In the genomic region with DNA sequence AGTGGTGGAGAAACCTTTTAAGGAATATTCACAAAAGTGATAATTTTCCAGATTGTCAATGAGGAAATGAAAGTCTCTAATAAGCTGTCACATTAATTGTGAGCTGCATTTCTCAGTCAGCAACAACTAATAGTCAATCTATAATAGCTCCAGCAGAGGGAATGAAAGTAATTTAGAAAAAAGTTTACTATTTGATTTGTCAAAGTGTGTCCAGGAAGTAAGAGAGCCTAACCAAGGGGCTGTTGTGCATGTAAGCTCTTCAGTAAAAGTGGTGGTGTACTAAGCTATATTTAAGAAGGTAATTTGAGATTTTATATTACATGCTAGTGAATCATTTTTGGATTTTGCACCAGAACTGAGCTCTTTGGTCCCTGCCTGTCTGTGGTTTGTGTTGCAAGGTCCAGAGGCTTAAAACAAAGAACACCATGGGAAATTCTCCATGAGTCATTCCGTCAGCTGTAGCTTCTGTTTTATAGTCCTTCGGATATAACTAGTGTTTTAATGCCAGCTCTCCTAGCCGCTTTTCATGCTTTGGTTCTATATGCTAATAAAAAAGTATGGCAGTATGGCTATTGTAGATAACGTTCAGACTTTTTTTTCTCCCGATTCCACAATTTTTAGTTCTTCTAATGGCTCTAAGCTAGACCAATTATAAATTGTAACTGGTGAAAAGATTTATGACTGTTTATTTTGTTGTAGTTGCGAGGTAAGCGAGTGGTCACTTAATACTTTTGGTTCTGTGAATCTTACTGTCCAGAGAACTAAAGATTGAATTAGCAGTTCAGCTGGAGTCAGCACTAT, we compare ENCODE assay signal across 1 cellular context.
TF ChIP-seq lines count a peak whose summit lies in the region.

No MANE protein-coding gene starts in this region.

TF ChIP-seq in HEK293, 187 proteins besides CTCF, POLR2A, EP300 and RAD21 (continued from another document):
- TF ChIP-seq, protein P1, sequence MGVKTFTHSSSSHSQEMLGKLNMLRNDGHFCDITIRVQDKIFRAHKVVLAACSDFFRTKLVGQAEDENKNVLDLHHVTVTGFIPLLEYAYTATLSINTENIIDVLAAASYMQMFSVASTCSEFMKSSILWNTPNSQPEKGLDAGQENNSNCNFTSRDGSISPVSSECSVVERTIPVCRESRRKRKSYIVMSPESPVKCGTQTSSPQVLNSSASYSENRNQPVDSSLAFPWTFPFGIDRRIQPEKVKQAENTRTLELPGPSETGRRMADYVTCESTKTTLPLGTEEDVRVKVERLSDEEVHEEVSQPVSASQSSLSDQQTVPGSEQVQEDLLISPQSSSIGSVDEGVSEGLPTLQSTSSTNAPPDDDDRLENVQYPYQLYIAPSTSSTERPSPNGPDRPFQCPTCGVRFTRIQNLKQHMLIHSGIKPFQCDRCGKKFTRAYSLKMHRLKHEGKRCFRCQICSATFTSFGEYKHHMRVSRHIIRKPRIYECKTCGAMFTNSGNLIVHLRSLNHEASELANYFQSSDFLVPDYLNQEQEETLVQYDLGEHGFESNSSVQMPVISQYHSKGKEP (tag by site-specific recombination; IDR thresholded peaks at IDR 0.05) = 0 out of 2 replicates have a peak, but pooled peaks have one; percentile 5
- TF ChIP-seq, protein P2, sequence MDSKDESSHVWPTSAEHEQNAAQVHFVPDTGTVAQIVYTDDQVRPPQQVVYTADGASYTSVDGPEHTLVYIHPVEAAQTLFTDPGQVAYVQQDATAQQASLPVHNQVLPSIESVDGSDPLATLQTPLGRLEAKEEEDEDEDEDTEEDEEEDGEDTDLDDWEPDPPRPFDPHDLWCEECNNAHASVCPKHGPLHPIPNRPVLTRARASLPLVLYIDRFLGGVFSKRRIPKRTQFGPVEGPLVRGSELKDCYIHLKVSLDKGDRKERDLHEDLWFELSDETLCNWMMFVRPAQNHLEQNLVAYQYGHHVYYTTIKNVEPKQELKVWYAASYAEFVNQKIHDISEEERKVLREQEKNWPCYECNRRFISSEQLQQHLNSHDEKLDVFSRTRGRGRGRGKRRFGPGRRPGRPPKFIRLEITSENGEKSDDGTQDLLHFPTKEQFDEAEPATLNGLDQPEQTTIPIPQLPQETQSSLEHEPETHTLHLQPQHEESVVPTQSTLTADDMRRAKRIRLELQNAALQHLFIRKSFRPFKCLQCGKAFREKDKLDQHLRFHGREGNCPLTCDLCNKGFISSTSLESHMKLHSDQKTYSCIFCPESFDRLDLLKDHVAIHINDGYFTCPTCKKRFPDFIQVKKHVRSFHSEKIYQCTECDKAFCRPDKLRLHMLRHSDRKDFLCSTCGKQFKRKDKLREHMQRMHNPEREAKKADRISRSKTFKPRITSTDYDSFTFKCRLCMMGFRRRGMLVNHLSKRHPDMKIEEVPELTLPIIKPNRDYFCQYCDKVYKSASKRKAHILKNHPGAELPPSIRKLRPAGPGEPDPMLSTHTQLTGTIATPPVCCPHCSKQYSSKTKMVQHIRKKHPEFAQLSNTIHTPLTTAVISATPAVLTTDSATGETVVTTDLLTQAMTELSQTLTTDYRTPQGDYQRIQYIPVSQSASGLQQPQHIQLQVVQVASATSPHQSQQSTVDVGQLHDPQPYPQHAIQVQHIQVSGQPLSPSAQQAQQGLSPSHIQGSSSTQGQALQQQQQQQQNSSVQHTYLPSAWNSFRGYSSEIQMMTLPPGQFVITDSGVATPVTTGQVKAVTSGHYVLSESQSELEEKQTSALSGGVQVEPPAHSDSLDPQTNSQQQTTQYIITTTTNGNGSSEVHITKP (tag by site-specific recombination; IDR thresholded peaks at IDR 0.05) = 0 out of 2 replicates have a peak, but pooled peaks have one; percentile 26
- TF ChIP-seq ZNF248 (tag by site-specific recombination; IDR thresholded peaks at IDR 0.05) (no peak), ZNF555 (tag by site-specific recombination; conservative IDR thresholded peaks at IDR 0.05) (no peak), ZNF155 (tag by site-specific recombination; IDR thresholded peaks at IDR 0.05) (no peak), ZNF354C (tag by site-specific recombination; IDR thresholded peaks at IDR 0.05; ENCODE audit: borderline replicate concordance, low read depth) (no peak), ZNF426 (tag by site-specific recombination; IDR thresholded peaks at IDR 0.05) (no peak), ZNF366 (tag by site-specific recombination; conservative IDR thresholded peaks at IDR 0.05) (peak; percentile 82), ZNF544 (tag by site-specific recombination; IDR thresholded peaks at IDR 0.05) (no peak), ZNF10 (tag by site-specific recombination; IDR thresholded peaks at IDR 0.05) (no peak), FEZF1 (tag by site-specific recombination; IDR thresholded peaks at IDR 0.05) (peak; percentile 32; the same call in 1 of the 2 replicates), ZNF341 (tag by site-specific recombination; IDR thresholded peaks at IDR 0.05; ENCODE audit: low read depth) (no peak), ZEB2 (tag by site-specific recombination; IDR thresholded peaks at IDR 0.05) (peak; percentile 62; the same call in 1 of the 2 replicates), HOXD13 (CRISPR knock-in tag; IDR thresholded peaks at IDR 0.05; ENCODE audit: borderline replicate concordance) (no peak), ZNF600 (tag by site-specific recombination; IDR thresholded peaks at IDR 0.05) (no peak), ZNF169 (tag by site-specific recombination; IDR thresholded peaks at IDR 0.05) (no peak), IKZF3 (tag by site-specific recombination; IDR thresholded peaks at IDR 0.05) (peak; percentile 63; the same call in 1 of the 2 replicates), ZNF37A (tag by site-specific recombination; IDR thresholded peaks at IDR 0.05) (no peak)
- TF ChIP-seq, protein P3, sequence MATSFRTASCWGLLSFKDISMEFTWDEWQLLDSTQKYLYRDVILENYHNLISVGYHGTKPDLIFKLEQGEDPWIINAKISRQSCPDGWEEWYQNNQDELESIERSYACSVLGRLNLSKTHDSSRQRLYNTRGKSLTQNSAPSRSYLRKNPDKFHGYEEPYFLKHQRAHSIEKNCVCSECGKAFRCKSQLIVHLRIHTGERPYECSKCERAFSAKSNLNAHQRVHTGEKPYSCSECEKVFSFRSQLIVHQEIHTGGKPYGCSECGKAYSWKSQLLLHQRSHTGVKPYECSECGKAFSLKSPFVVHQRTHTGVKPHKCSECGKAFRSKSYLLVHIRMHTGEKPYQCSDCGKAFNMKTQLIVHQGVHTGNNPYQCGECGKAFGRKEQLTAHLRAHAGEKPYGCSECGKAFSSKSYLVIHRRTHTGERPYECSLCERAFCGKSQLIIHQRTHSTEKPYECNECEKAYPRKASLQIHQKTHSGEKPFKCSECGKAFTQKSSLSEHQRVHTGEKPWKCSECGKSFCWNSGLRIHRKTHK (tag by site-specific recombination; IDR thresholded peaks at IDR 0.05) = no peak
- TF ChIP-seq, protein P4, sequence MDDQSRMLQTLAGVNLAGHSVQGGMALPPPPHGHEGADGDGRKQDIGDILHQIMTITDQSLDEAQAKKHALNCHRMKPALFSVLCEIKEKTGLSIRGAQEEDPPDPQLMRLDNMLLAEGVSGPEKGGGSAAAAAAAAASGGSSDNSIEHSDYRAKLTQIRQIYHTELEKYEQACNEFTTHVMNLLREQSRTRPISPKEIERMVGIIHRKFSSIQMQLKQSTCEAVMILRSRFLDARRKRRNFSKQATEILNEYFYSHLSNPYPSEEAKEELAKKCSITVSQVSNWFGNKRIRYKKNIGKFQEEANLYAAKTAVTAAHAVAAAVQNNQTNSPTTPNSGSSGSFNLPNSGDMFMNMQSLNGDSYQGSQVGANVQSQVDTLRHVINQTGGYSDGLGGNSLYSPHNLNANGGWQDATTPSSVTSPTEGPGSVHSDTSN (CRISPR knock-in tag; IDR thresholded peaks at IDR 0.05) = no peak
- TF ChIP-seq, protein P5, sequence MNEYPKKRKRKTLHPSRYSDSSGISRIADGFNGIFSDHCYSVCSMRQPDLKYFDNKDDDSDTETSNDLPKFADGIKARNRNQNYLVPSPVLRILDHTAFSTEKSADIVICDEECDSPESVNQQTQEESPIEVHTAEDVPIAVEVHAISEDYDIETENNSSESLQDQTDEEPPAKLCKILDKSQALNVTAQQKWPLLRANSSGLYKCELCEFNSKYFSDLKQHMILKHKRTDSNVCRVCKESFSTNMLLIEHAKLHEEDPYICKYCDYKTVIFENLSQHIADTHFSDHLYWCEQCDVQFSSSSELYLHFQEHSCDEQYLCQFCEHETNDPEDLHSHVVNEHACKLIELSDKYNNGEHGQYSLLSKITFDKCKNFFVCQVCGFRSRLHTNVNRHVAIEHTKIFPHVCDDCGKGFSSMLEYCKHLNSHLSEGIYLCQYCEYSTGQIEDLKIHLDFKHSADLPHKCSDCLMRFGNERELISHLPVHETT (tag by site-specific recombination; IDR thresholded peaks at IDR 0.05) = peak; percentile 34; the same call in 1 of the 2 replicates
- TF ChIP-seq, protein P6, sequence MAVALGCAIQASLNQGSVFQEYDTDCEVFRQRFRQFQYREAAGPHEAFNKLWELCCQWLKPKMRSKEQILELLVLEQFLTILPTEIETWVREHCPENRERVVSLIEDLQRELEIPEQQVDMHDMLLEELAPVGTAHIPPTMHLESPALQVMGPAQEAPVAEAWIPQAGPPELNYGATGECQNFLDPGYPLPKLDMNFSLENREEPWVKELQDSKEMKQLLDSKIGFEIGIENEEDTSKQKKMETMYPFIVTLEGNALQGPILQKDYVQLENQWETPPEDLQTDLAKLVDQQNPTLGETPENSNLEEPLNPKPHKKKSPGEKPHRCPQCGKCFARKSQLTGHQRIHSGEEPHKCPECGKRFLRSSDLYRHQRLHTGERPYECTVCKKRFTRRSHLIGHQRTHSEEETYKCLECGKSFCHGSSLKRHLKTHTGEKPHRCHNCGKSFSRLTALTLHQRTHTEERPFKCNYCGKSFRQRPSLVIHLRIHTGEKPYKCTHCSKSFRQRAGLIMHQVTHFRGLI (tag by site-specific recombination; IDR thresholded peaks at IDR 0.05) = no peak
- TF ChIP-seq, protein P7, sequence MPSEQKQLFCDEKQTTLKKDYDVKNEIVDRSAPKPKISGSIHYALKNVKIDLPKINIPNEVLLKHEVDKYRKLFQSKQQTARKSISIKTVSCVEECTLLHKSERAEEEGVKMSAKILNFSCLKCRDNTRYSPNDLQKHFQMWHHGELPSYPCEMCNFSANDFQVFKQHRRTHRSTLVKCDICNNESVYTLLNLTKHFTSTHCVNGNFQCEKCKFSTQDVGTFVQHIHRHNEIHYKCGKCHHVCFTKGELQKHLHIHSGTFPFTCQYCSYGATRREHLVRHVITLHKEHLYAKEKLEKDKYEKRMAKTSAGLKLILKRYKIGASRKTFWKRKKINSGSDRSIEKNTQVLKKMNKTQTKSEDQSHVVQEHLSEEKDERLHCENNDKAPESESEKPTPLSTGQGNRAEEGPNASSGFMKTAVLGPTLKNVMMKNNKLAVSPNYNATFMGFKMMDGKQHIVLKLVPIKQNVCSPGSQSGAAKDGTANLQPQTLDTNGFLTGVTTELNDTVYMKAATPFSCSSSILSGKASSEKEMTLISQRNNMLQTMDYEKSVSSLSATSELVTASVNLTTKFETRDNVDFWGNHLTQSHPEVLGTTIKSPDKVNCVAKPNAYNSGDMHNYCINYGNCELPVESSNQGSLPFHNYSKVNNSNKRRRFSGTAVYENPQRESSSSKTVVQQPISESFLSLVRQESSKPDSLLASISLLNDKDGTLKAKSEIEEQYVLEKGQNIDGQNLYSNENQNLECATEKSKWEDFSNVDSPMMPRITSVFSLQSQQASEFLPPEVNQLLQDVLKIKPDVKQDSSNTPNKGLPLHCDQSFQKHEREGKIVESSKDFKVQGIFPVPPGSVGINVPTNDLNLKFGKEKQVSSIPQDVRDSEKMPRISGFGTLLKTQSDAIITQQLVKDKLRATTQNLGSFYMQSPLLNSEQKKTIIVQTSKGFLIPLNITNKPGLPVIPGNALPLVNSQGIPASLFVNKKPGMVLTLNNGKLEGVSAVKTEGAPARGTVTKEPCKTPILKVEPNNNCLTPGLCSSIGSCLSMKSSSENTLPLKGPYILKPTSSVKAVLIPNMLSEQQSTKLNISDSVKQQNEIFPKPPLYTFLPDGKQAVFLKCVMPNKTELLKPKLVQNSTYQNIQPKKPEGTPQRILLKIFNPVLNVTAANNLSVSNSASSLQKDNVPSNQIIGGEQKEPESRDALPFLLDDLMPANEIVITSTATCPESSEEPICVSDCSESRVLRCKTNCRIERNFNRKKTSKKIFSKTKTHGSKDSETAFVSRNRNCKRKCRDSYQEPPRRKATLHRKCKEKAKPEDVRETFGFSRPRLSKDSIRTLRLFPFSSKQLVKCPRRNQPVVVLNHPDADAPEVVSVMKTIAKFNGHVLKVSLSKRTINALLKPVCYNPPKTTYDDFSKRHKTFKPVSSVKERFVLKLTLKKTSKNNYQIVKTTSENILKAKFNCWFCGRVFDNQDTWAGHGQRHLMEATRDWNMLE (tag by site-specific recombination; conservative IDR thresholded peaks at IDR 0.05; ENCODE audit: low read depth) = no peak
- TF ChIP-seq, protein P8, sequence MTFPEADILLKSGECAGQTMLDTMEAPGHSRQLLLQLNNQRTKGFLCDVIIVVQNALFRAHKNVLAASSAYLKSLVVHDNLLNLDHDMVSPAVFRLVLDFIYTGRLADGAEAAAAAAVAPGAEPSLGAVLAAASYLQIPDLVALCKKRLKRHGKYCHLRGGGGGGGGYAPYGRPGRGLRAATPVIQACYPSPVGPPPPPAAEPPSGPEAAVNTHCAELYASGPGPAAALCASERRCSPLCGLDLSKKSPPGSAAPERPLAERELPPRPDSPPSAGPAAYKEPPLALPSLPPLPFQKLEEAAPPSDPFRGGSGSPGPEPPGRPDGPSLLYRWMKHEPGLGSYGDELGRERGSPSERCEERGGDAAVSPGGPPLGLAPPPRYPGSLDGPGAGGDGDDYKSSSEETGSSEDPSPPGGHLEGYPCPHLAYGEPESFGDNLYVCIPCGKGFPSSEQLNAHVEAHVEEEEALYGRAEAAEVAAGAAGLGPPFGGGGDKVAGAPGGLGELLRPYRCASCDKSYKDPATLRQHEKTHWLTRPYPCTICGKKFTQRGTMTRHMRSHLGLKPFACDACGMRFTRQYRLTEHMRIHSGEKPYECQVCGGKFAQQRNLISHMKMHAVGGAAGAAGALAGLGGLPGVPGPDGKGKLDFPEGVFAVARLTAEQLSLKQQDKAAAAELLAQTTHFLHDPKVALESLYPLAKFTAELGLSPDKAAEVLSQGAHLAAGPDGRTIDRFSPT (tag by site-specific recombination; IDR thresholded peaks at IDR 0.05) = peak; percentile 76
